ENCODE assay signal across 8 cellular contexts in the genomic region with DNA sequence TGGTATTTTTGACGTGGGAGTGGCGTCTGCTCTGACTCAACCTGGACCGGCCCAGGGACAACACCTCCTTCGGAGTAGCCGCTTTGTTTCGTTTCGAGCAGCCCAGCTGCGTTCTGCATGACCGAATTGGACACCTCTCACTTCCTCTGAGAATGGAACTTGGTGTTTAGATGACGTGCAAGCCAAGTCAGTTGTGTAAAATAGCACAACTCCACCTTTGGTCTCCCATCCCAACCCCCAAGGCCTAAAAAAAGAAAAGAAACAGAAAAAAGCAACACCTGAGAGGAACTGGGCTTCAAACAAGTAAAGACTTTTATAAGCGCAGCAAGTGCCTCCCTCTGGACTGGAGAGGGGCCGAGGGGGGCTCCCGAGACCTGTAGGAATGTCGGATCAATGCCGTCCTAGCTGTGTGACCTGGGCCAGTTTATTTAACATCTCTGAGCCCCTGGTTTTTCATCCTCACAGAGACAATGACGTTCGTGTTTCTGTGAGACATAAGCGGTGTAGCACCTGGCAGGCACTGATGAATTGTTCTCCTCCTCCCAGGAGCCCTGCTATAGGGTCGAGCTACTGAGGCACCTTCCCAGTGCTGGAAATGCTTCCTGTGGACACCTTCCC. TPM values are rescaled to one million over a fixed set of nuclear protein-coding genes. Genes with fewer than 3 reads are reported as not detected.
DNase-seq lines count a peak whose midpoint lies in the region; ATAC-seq and TF ChIP-seq lines count a peak whose summit lies in the region.

No MANE protein-coding gene starts in this region.

- peaks cover 42% of the 10 kb centered on the region for H3K4me1 Mint-ChIP-seq in Calu3 (ENCODE audit: low read depth, unreplicated experiment)

- ATAC-seq in GM21367 (IDR thresholded peaks at IDR 0.05; ENCODE audit: unreplicated experiment) = peak; percentile 71

- intact Hi-C loops in Calu3 (cut with micrococcal nuclease; ENCODE audit: unreplicated experiment) = loop anchor here (5.0 kb wide), 3 partner anchors 41 to 56 kb away; no protein-coding TSS in a partner anchor

- TF ChIP-seq CTCF in Calu3 (IDR thresholded peaks at IDR 0.05; ENCODE audit: unreplicated experiment) = no peak

- H3K4me3 Mint-ChIP-seq in Calu3 (ENCODE audit: low read depth, unreplicated experiment) = peak overlapping the region; percentile 9

- TSS peak; percentile 92 for BruUV-seq in Calu3 (replicated peaks; lab: Mats Ljungman, UMichigan)

- H3K27ac Mint-ChIP-seq in Calu3 (ENCODE audit: unreplicated experiment) = peak overlapping the region; percentile 5

- H3K9me3 Mint-ChIP-seq in Calu3 (ENCODE audit: low read depth, unreplicated experiment) = no peaks in the 10 kb centered on the region

- DNase-seq in Calu3 = peak; percentile 61
- DNase-seq in HK-2 (ENCODE audit: unreplicated experiment) = peak; percentile 91
- peak; percentile 77 for DNase-seq in activated CD8-positive, alpha-beta memory T cell treated with anti-CD3 and anti-CD28 coated beads, Interleukin-2, amount 50 U/mL, for 48 hours
- peak; percentile 95 for DNase-seq in glomerular visceral epithelial cell (ENCODE audit: extremely low spot score)
- DNase-seq in stimulated activated CD8-positive, alpha-beta memory T cell treated with anti-CD3 and anti-CD28 coated beads, Interleukin-15, amount 100 ng/mL, for 48 hours (ENCODE audit: low read depth in 2 of 2) = peak; percentile 53 to 71
- DNase-seq in NCI-H748 (lab: John Stamatoyannopoulos, UW; ENCODE audit: unreplicated experiment) = no peak
- no peak for DNase-seq in NCI-H2029 treated with DMSO at 0.1 percent for 48 hours (lab: John Stamatoyannopoulos, UW)

- CTCF ChIA-PET in Calu3 (lab: Charles Lee) = interaction anchor here (1.2 to 1.4 kb wide), 2 partner anchors 30 to 39 kb away, joined by 3 to 4 read pairs; no protein-coding TSS in a partner anchor

- no peaks in the 10 kb centered on the region for H3K36me3 Mint-ChIP-seq in Calu3 (ENCODE audit: insufficient read depth, unreplicated experiment)

- no peaks in the 10 kb centered on the region for H3K27me3 Mint-ChIP-seq in Calu3 (ENCODE audit: unreplicated experiment)

RNA-seq across cellular contexts. Expression of a gene that starts 52.0 kb away (rescaled TPM):
- total RNA-seq in Calu3 (2022) = 28.4 and 32.8 TPM in 2 replicates

Comparison
In these comparisons a context has a peak if more than half of its experiments do, and no peak if none do; other contexts are left out.
1. DNase-seq: peak in Calu3 (single experiment), HK-2 (single experiment), activated CD8-positive, alpha-beta memory T cell treated with anti-CD3 and anti-CD28 coated beads, Interleukin-2, amount 50 U/mL, for 48 hours (single experiment), glomerular visceral epithelial cell (single experiment) and stimulated activated CD8-positive, alpha-beta memory T cell treated with anti-CD3 and anti-CD28 coated beads, Interleukin-15, amount 100 ng/mL, for 48 hours (2 of 2); none in NCI-H748 (single experiment) and NCI-H2029 treated with DMSO at 0.1 percent for 48 hours (single experiment).